Comparison of ENCODE assay signal across 14 cellular contexts in genomic region chr1:234270581-234271242, GRCh38.
DNase-seq lines count a peak whose midpoint lies in the region; ATAC-seq and TF ChIP-seq lines count a peak whose summit lies in the region.
"Had no signal": no experiment of that assay in that cellular context is flagged by ENCODE, and none has a peak within 500 bp of the region (broad histone marks: within the 10 kb centered on the region; RNA-seq: fewer than 3 reads in every experiment).

No MANE protein-coding gene starts in this region.

- no peak overlapping the region for H2AFZ ChIP-seq in OCI-LY3 (ENCODE audit: low read depth, low read length)
- H2AFZ ChIP-seq: hepatocyte had no signal

- H3K4me2 ChIP-seq in OCI-LY3 (ENCODE audit: low read length): peak overlapping the region; percentile 67
- H3K4me2 ChIP-seq: hepatocyte had no signal

- peak overlapping the region; percentile 34; the same call in 1 of the 2 replicates for H3K9ac ChIP-seq in OCI-LY3 (ENCODE audit: low read length)

- no peaks in the 10 kb centered on the region for H3K9me3 Mint-ChIP-seq in progenitor cell of endocrine pancreas (ENCODE audit: low read depth)
- H3K9me3 Mint-ChIP-seq: effector memory CD8-positive, alpha-beta T cell had no signal

- DNase-seq in A172 (ENCODE audit: low spot score) (peak; percentile 59), EH (ENCODE audit: low read depth) (peak; percentile 75), dermis microvascular lymphatic vessel endothelial cell (ENCODE audit: low read depth in 2 of 2) (peak; percentile 5 to 6), left ventricle myocardium inferior (no peak), progenitor cell of endocrine pancreas (ENCODE audit: low spot score, unreplicated experiment) (no peak)
- DNase-seq: activated CD4-positive, alpha-beta T cell treated with anti-CD3 and anti-CD28 coated beads, Interleukin-2, amount 50 U/mL, for 4 hours; activated effector memory CD4-positive, alpha-beta T cell treated with Interleukin-2 at 50 U/mL for 16 hours; BE2C; effector memory CD8-positive, alpha-beta T cell; NCI-H2029 treated with DMSO at 0.1 percent for 48 hours; NCI-H524 treated with DMSO at 0.1 percent for 48 hours had no signal

- peaks cover 38% of the 10 kb centered on the region for H3K4me1 ChIP-seq in OCI-LY3 (ENCODE audit: low read length)
- no peaks in the 10 kb centered on the region for H3K4me1 ChIP-seq in left ventricle myocardium inferior
- H3K4me1 ChIP-seq: BE2C had no signal

- H3K4me3 Mint-ChIP-seq in progenitor cell of endocrine pancreas (ENCODE audit: low read depth): no peak overlapping the region
- H3K4me3 Mint-ChIP-seq: effector memory CD8-positive, alpha-beta T cell had no signal

- H3K9me3 ChIP-seq in OCI-LY3 (ENCODE audit: insufficient read depth, low read length): peaks cover 4% of the 10 kb centered on the region
- no peaks in the 10 kb centered on the region for H3K9me3 ChIP-seq in left ventricle myocardium inferior (replicated peaks)
- H3K9me3 ChIP-seq: BE2C had no signal

- no peaks in the 10 kb centered on the region for H3K79me2 ChIP-seq in OCI-LY3 (ENCODE audit: low read length)
- H3K79me2 ChIP-seq: hepatocyte had no signal

- H3K36me3 Mint-ChIP-seq in progenitor cell of endocrine pancreas (ENCODE audit: insufficient read depth): no peaks in the 10 kb centered on the region

- H3K27me3 ChIP-seq in OCI-LY3 (ENCODE audit: low read depth, low read length) (peaks cover 27% of the 10 kb centered on the region), left ventricle myocardium inferior (ENCODE audit: low read depth) (peaks cover 40% of the 10 kb centered on the region)
- H3K27me3 ChIP-seq: BE2C, hepatocyte had no signal

- no peak for TF ChIP-seq CTCF in OCI-LY3 (IDR thresholded peaks at IDR 0.05; ENCODE audit: low read depth, low read length)
- TF ChIP-seq CTCF in left ventricle myocardium inferior (IDR thresholded peaks at IDR 0.05; ENCODE audit: borderline replicate concordance): no peak
- TF ChIP-seq CTCF in progenitor cell of endocrine pancreas (IDR thresholded peaks at IDR 0.05; ENCODE audit: unreplicated experiment): no peak

- H3K27ac ChIP-seq in OCI-LY3 (ENCODE audit: low read length) (peak overlapping the region; percentile 81), left ventricle myocardium inferior (replicated peaks) (no peak overlapping the region)
- H3K27ac ChIP-seq: hepatocyte had no signal

- H4K20me1 ChIP-seq in OCI-LY3 (ENCODE audit: insufficient read depth, low read length): no peaks in the 10 kb centered on the region

- H3K36me3 ChIP-seq in OCI-LY3 (replicated peaks; ENCODE audit: low read depth, low read length) (peaks cover 4% of the 10 kb centered on the region), left ventricle myocardium inferior (no peaks in the 10 kb centered on the region)
- H3K36me3 ChIP-seq: BE2C had no signal

- H3K27ac Mint-ChIP-seq in progenitor cell of endocrine pancreas: no peak overlapping the region
- H3K27ac Mint-ChIP-seq: effector memory CD8-positive, alpha-beta T cell had no signal

- ATAC-seq in HG02981 (IDR thresholded peaks at IDR 0.05; ENCODE audit: unreplicated experiment): no peak
- ATAC-seq: effector memory CD8-positive, alpha-beta T cell had no signal

- peak overlapping the region; percentile 46 for H3K4me3 ChIP-seq in OCI-LY3 (ENCODE audit: low read length)
- no peak overlapping the region for H3K4me3 ChIP-seq in left ventricle myocardium inferior
- H3K4me3 ChIP-seq: hepatocyte had no signal

- intact Hi-C loops in left ventricle myocardium inferior (cut with micrococcal nuclease): no loop called here

- H3K27me3 Mint-ChIP-seq in progenitor cell of endocrine pancreas: peaks cover 7% of the 10 kb centered on the region

- H3K4me1 Mint-ChIP-seq in progenitor cell of endocrine pancreas (ENCODE audit: low read depth): peaks cover 2% of the 10 kb centered on the region

Comparison
In these comparisons a context has a peak if more than half of its experiments do, and no peak if none do; other contexts are left out.
1. DNase-seq: peak in A172 (single experiment), EH (single experiment) and dermis microvascular lymphatic vessel endothelial cell (2 of 2); none in left ventricle myocardium inferior (single experiment) and progenitor cell of endocrine pancreas (single experiment).